ENCODE assay signal across 1 cellular context in the genomic region with DNA sequence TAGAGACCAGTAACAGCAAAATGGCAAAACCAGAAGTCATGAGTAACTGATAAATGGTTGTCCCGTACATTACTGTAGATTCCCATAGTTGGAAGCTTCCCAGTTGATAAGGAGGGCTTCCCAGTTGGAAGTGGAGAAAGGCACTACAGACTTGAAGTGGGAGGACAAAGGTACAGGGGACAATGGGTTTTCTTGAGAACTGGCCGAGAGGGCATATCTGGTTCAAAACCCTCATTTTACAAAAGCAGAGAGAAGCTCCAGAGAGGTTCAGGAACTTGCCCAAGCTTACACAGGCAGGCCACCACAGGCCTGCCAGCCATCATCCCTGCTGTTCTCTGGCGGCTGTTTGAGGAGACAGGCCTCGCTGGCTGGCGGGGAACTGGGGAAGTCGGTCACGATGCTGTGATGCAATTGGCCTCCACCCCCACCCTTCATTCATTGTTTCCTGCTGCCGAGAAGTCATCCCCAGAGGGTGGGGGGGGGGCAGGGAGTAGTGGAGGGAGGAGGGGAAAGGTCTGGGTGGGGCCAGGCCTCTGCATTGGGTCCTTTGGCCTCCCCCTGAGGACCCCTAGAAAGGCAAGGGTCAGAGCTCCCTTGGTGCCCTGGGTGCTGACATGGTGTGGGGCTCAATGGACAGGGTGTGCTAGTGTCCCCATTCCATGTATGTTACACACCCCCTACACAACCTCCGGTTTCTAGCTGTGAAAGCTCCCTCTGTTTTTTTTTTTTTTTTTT.
TF ChIP-seq lines count a peak whose summit lies in the region.

No MANE protein-coding gene starts in this region.

TF ChIP-seq in IMR-90, 13 proteins besides CTCF, POLR2A, EP300 and RAD21 (continued from another document):
- TF ChIP-seq ELK1 (IDR thresholded peaks at IDR 0.05; ENCODE audit: borderline replicate concordance, low read depth, low read length) = no peak
- TF ChIP-seq MXI1 (IDR thresholded peaks at IDR 0.05; ENCODE audit: borderline replicate concordance, low read depth, low read length) = no peak
- no peak for TF ChIP-seq CHD1 (IDR thresholded peaks at IDR 0.05; ENCODE audit: low read depth, low read length)
